In genomic region chr7:133190172-133190528, GRCh38 we compare ENCODE assay signal across 7 cellular contexts.
"Had no signal": no experiment of that assay in that cellular context is flagged by ENCODE, and none has a peak within 500 bp of the region (broad histone marks: within the 10 kb centered on the region; RNA-seq: fewer than 3 reads in every experiment).

No MANE protein-coding gene starts in this region.

- H3K4me3 ChIP-seq: GM23338, HAP-1 had no signal

- H3K9me3 ChIP-seq: HAP-1 had no signal

- H3K27ac Mint-ChIP-seq: GM23338 had no signal

- FAIRE-seq: HTR-8/SVneo had no signal

- H3K4me1 ChIP-seq: HAP-1 had no signal

- H3K36me3 ChIP-seq: HAP-1 had no signal

- ATAC-seq: GM23338, HCT116 had no signal

- H3K4me2 ChIP-seq: GM23338 had no signal

- H3K4me3 Mint-ChIP-seq: GM23338 had no signal

- H2AFZ ChIP-seq: GM23338 had no signal

- DNase-seq: H7, IMR-90, KBM-7 had no signal
